In the genomic region with DNA sequence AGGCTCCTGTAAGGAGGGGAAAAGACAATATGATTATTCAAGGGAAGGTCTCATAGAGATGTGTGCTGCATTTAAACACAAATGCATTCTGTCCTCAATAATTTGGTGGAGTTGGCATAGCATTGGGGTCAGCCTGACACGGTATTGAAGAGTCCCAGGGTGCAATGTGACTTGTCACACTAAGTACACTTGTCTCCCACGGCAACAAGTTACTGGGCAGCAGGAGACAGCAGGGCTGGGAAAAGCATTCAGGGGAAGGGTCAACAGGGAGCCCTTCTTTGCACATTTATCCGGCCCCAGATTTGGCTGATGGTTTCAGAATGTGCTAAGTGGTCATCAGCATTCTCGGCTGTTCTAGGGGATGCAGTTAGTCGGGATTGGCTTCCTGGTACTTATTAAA, we compare ENCODE assay signal across 23 cellular contexts. TPM values are rescaled to one million over a fixed set of nuclear protein-coding genes. Genes with fewer than 3 reads are reported as not detected.
DNase-seq lines count a peak whose midpoint lies in the region; ATAC-seq and TF ChIP-seq lines count a peak whose summit lies in the region.
"Had no signal": no experiment of that assay in that cellular context is flagged by ENCODE, and none has a peak within 500 bp of the region (broad histone marks: within the 10 kb centered on the region; RNA-seq: fewer than 3 reads in every experiment).

No MANE protein-coding gene starts in this region.

- CTCF ChIA-PET in HEK293T (lab: Yijun Ruan, JAX), result no interaction called here
- CTCF ChIA-PET in RWPE1 (lab: Yijun Ruan, JAX), result no interaction called here

- no peaks in the 10 kb centered on the region for H4K20me1 ChIP-seq in osteoblast (ENCODE audit: insufficient read depth, low read length)

- no peaks in the 10 kb centered on the region for H3K27me3 ChIP-seq in osteoblast (ENCODE audit: insufficient read depth, low read length)
- H3K27me3 ChIP-seq: pancreas, tibial artery had no signal

- H3K4me2 ChIP-seq in osteoblast (ENCODE audit: insufficient read depth, low read length), result peak overlapping the region; percentile 70

- POLR2A ChIA-PET in HEK293T (lab: Yijun Ruan, JAX) (no interaction called here), RWPE1 (lab: Yijun Ruan, JAX; ENCODE audit: low non-redundant PET) (no interaction called here)

- H3K79me2 ChIP-seq in osteoblast (ENCODE audit: insufficient read depth, low read length), result no peaks in the 10 kb centered on the region

- peak overlapping the region; percentile 30 for H3K4me3 ChIP-seq in osteoblast (ENCODE audit: insufficient read depth, low read length)
- H3K4me3 ChIP-seq: GM12878, pancreas, tibial artery had no signal

- TF ChIP-seq CTCF in osteoblast (IDR thresholded peaks at IDR 0.05; ENCODE audit: extremely low read depth, low read depth, low read length) (no peak), RWPE1 (conservative IDR thresholded peaks at IDR 0.05; ENCODE audit: low read depth) (no peak)

- no peaks in the 10 kb centered on the region for H3K9me3 ChIP-seq in osteoblast (ENCODE audit: low read depth, low read length)
- H3K9me3 ChIP-seq: pancreas, tibial artery had no signal

- H3K36me3 ChIP-seq in osteoblast (ENCODE audit: insufficient read depth, low read length), result no peaks in the 10 kb centered on the region
- H3K36me3 ChIP-seq: pancreas, tibial artery had no signal

- peak in 9 of 14 donors; percentile 13 to 53 (median 39) for DNase-seq in C1 segment of cervical spinal cord (lab: John Stamatoyannopoulos, UW)
- peak in 48 of 58 donors; percentile 4 to 90 (median 52) for DNase-seq in anterior cingulate cortex (lab: John Stamatoyannopoulos, UW)
- DNase-seq in inferior parietal cortex (ENCODE audit: extremely low spot score), result peak; percentile 38
- no peak for DNase-seq in osteoblast (ENCODE audit: insufficient read length, low spot score, missing footprints)
- no peak for DNase-seq in HuH-7 (ENCODE audit: low spot score)
- DNase-seq in HEK293T (ENCODE audit: extremely low spot score), result no peak
- DNase-seq in RWPE1 (ENCODE audit: low spot score), result no peak
- DNase-seq: activated CD4-positive, alpha-beta memory T cell treated with anti-CD3 and anti-CD28 coated beads, Interleukin-2, amount 10 ng/mL, durations not matched to agents 7 days and 5 days; activated naive CD4-positive, alpha-beta T cell; CD8-positive, alpha-beta memory T cell; effector memory CD4-positive, alpha-beta T cell; glutamatergic neuron; NCI-H1105; NCI-H510A; pancreas; tibial artery had no signal

- peaks cover 12% of the 10 kb centered on the region for H3K4me1 ChIP-seq in osteoblast (ENCODE audit: insufficient read depth, low read length)

- H3K27ac ChIP-seq in osteoblast (ENCODE audit: low read depth, low read length) (no peak overlapping the region), RWPE1 (no peak overlapping the region)
- H3K27ac ChIP-seq: pancreas, tibial artery had no signal

- no peak for ATAC-seq in GM19328 (IDR thresholded peaks at IDR 0.05; ENCODE audit: unreplicated experiment)
- ATAC-seq: GM12878, sciatic nerve, SK-N-SH treated with all-trans-retinoic acid at 6 μM for 48 hours, WTC11 had no signal

- peak overlapping the region; percentile 56 for H2AFZ ChIP-seq in osteoblast (ENCODE audit: low read length)

TF ChIP-seq in HEK293T, 16 proteins besides CTCF, POLR2A, EP300 and RAD21:
- TF ChIP-seq FOXA1 (IDR thresholded peaks at IDR 0.05), result no peak
- no peak for TF ChIP-seq PKNOX1 (IDR thresholded peaks at IDR 0.05)
- TF ChIP-seq ELF4 (IDR thresholded peaks at IDR 0.05), result no peak
- no peak for TF ChIP-seq L3MBTL2 (conservative IDR thresholded peaks at IDR 0.05)
- TF ChIP-seq CTBP1 (IDR thresholded peaks at IDR 0.05; ENCODE audit: borderline replicate concordance), result no peak
- no peak for TF ChIP-seq LEF1 (IDR thresholded peaks at IDR 0.05; ENCODE audit: borderline replicate concordance)
- no peak for TF ChIP-seq TARDBP (IDR thresholded peaks at IDR 0.05)
- no peak for TF ChIP-seq HDGF (IDR thresholded peaks at IDR 0.05; ENCODE audit: borderline replicate concordance)
- TF ChIP-seq FOXM1 (IDR thresholded peaks at IDR 0.05; ENCODE audit: borderline replicate concordance), result no peak

RNA-seq across cellular contexts. Expression of gene SPON1, which starts 33.0 kb away (rescaled TPM):
- 0.72 and 0.88 TPM in 2 replicates for total RNA-seq in osteoblast
- total RNA-seq: LHCN-M2, RPMI7951 had no signal

Comparison
In these comparisons a context has a peak if more than half of its experiments do, and no peak if none do; other contexts are left out.
1. DNase-seq: peak in C1 segment of cervical spinal cord (9 of 14), anterior cingulate cortex (48 of 58) and inferior parietal cortex (single experiment); none in osteoblast (single experiment), HuH-7 (single experiment), HEK293T (single experiment) and RWPE1 (single experiment).